8 cellular contexts compared by ENCODE assay signal in genomic region chr13:49996951-49997895, GRCh38. TPM values are rescaled to one million over a fixed set of nuclear protein-coding genes. Genes with fewer than 3 reads are reported as not detected.
DNase-seq lines count a peak whose midpoint lies in the region; ATAC-seq and TF ChIP-seq lines count a peak whose summit lies in the region.

Gene TRIM13 (plus strand): TSS chr13:49997042. CDS start chr13:50011941, 14,899 bp downstream.

- TF ChIP-seq CTCF in lung (IDR thresholded peaks at IDR 0.05; ENCODE audit: control extremely low read depth, extremely low read depth), result peak; percentile 60

- H3K4me1 ChIP-seq in CD4-positive, CD25-positive, alpha-beta regulatory T cell (ENCODE audit: control insufficient read depth, insufficient read depth, low read length, poor library complexity, severe bottlenecking), result peaks cover 54% of the 10 kb centered on the region
- H3K4me1 ChIP-seq in ectodermal cell (ENCODE audit: control insufficient read depth, insufficient read depth, low read length) (peaks cover 14% of the 10 kb centered on the region), lung (ENCODE audit: control insufficient read depth in 2 of 2, insufficient read depth in 2 of 2, low read length in 2 of 2) (peaks cover 5 to 18% of the 10 kb centered on the region in 2 donors)

- H3K4me3 ChIP-seq in CD4-positive, CD25-positive, alpha-beta regulatory T cell (ENCODE audit: low read depth, low read length), result peak within 1 kb of the TSS; percentile 94
- H3K4me3 ChIP-seq in ectodermal cell (ENCODE audit: insufficient read depth, low read depth, low read length) (peak within 1 kb of the TSS; percentile 88), lung (peak within 1 kb of the TSS; percentile 67)

- peak within 1 kb of the TSS; percentile 69 to 90 (median 89) for H3K27ac Mint-ChIP-seq in CD4-positive, CD25-positive, alpha-beta regulatory T cell
- H3K27ac Mint-ChIP-seq in activated CD8-positive, alpha-beta T cell treated with anti-CD3 and anti-CD28 coated beads, Interleukin-2, amount 10 ng/mL, durations not matched to agents 7 days and 5 days, result peak within 1 kb of the TSS; percentile 91

- H3K27me3 Mint-ChIP-seq in CD4-positive, CD25-positive, alpha-beta regulatory T cell, result no peaks in the 10 kb centered on the region
- no peaks in the 10 kb centered on the region for H3K27me3 Mint-ChIP-seq in activated CD8-positive, alpha-beta T cell treated with anti-CD3 and anti-CD28 coated beads, Interleukin-2, amount 10 ng/mL, durations not matched to agents 7 days and 5 days (ENCODE audit: low read depth)

- ATAC-seq in CD4-positive, CD25-positive, alpha-beta regulatory T cell (ENCODE audit: low read depth in 2 of 2), result peak; percentile 81 to 83
- ATAC-seq in GM19351 (IDR thresholded peaks at IDR 0.05; ENCODE audit: unreplicated experiment) (peak; percentile 76), HG03521 (IDR thresholded peaks at IDR 0.05; ENCODE audit: unreplicated experiment) (peak; percentile 71), lung (ENCODE audit: insufficient read depth, low FRiP score) (peak; percentile 81)
- peak; percentile 87 for ATAC-seq in activated CD8-positive, alpha-beta T cell treated with anti-CD3 and anti-CD28 coated beads, Interleukin-2, amount 10 ng/mL, durations not matched to agents 7 days and 5 days

- no peaks in the 10 kb centered on the region for H3K9me3 ChIP-seq in CD4-positive, CD25-positive, alpha-beta regulatory T cell (ENCODE audit: control insufficient read depth in 2 of 2, low read length in 2 of 2)
- no peaks in the 10 kb centered on the region for H3K9me3 ChIP-seq in ectodermal cell (ENCODE audit: control insufficient read depth, low read length)
- no peaks in the 10 kb centered on the region for H3K9me3 ChIP-seq in lung (ENCODE audit: control insufficient read depth in 2 of 2, insufficient read depth in 1 of 2, low read length in 1 of 2)

- H3K4me3 Mint-ChIP-seq in CD4-positive, CD25-positive, alpha-beta regulatory T cell, result peak within 1 kb of the TSS; percentile 88 to 98 (median 91)
- H3K4me3 Mint-ChIP-seq in activated CD8-positive, alpha-beta T cell treated with anti-CD3 and anti-CD28 coated beads, Interleukin-2, amount 10 ng/mL, durations not matched to agents 7 days and 5 days, result peak within 1 kb of the TSS; percentile 84

- WGBS in ectodermal cell, 2 experiments, result 0 to 1% methylated on average over 52 to 55 of the region's 56 CpGs
- 0% methylated on average over 50 to 56 of the region's 56 CpGs for WGBS in lung, 2 donors

- CTCF ChIA-PET in activated CD8-positive, alpha-beta T cell treated with anti-CD3 and anti-CD28 coated beads, Interleukin-2, amount 10 ng/mL, durations not matched to agents 7 days and 5 days (lab: Charles Lee), result interaction anchor here (0.6 to 3.7 kb wide), 39 partner anchors 10 to 918 kb away, joined by 3 to 34 read pairs (median 4); partner anchors contain the start of genes KCNRG and SPRYD7

- H3K36me3 Mint-ChIP-seq in CD4-positive, CD25-positive, alpha-beta regulatory T cell, result peaks cover 18% of the 10 kb centered on the region
- H3K36me3 Mint-ChIP-seq in activated CD8-positive, alpha-beta T cell treated with anti-CD3 and anti-CD28 coated beads, Interleukin-2, amount 10 ng/mL, durations not matched to agents 7 days and 5 days (ENCODE audit: low read depth), result peaks cover 30% of the 10 kb centered on the region

- POLR2A ChIA-PET in activated CD8-positive, alpha-beta T cell treated with anti-CD3 and anti-CD28 coated beads, Interleukin-2, amount 10 ng/mL, durations not matched to agents 7 days and 5 days (lab: Charles Lee), result interaction anchor here (0.6 to 3.1 kb wide), 26 partner anchors 9 to 917 kb away, joined by 3 to 63 read pairs (median 4); partner anchors contain the start of genes KCNRG and RNASEH2B

- peaks cover 7% of the 10 kb centered on the region for H3K36me3 ChIP-seq in CD4-positive, CD25-positive, alpha-beta regulatory T cell (ENCODE audit: control insufficient read depth, insufficient read depth, low read length)
- peaks cover 15% of the 10 kb centered on the region for H3K36me3 ChIP-seq in ectodermal cell (ENCODE audit: control insufficient read depth, insufficient read depth, low read length)
- H3K36me3 ChIP-seq in lung (ENCODE audit: control insufficient read depth in 2 of 2, insufficient read depth in 2 of 2, low read length in 2 of 2), result peaks cover 0 to 7% of the 10 kb centered on the region in 2 donors

- peak within 1 kb of the TSS; percentile 90 for H3K27ac ChIP-seq in CD4-positive, CD25-positive, alpha-beta regulatory T cell (ENCODE audit: insufficient read depth, low read length, poor library complexity, severe bottlenecking)
- H3K27ac ChIP-seq in ectodermal cell (ENCODE audit: insufficient read depth, low read depth, low read length, poor library complexity, severe bottlenecking), result peak within 1 kb of the TSS; percentile 98
- peak within 1 kb of the TSS; percentile 98 to 100 for H3K27ac ChIP-seq in lung (ENCODE audit: low read depth in 1 of 2, low read length in 1 of 2)

- no peaks in the 10 kb centered on the region for H3K9me3 Mint-ChIP-seq in CD4-positive, CD25-positive, alpha-beta regulatory T cell
- no peaks in the 10 kb centered on the region for H3K9me3 Mint-ChIP-seq in activated CD8-positive, alpha-beta T cell treated with anti-CD3 and anti-CD28 coated beads, Interleukin-2, amount 10 ng/mL, durations not matched to agents 7 days and 5 days (ENCODE audit: insufficient read depth)

- peak; percentile 71 to 93 (median 84) for DNase-seq in CD4-positive, CD25-positive, alpha-beta regulatory T cell
- DNase-seq in NCI-H82 (lab: John Stamatoyannopoulos, UW) (peak; percentile 98), lung (ENCODE audit: low spot score) (peak; percentile 87)
- peak; percentile 89 for DNase-seq in activated CD8-positive, alpha-beta T cell treated with anti-CD3 and anti-CD28 coated beads, Interleukin-2, amount 10 ng/mL, durations not matched to agents 7 days and 5 days
- peak; percentile 65 to 72 (median 66) for DNase-seq in stimulated activated CD4-positive, alpha-beta T cell treated with anti-CD3 and anti-CD28 coated beads, TNF-alpha, amount 100 ng/mL, for 4 hours (ENCODE audit: low read depth in 3 of 3)

- H3K4me1 Mint-ChIP-seq in CD4-positive, CD25-positive, alpha-beta regulatory T cell, result peaks cover 34 to 56% (median 47%) of the 10 kb centered on the region in 4 donors
- peaks cover 32% of the 10 kb centered on the region for H3K4me1 Mint-ChIP-seq in activated CD8-positive, alpha-beta T cell treated with anti-CD3 and anti-CD28 coated beads, Interleukin-2, amount 10 ng/mL, durations not matched to agents 7 days and 5 days (ENCODE audit: low read depth)

- no peaks in the 10 kb centered on the region for H3K27me3 ChIP-seq in CD4-positive, CD25-positive, alpha-beta regulatory T cell (ENCODE audit: control insufficient read depth, insufficient read depth, low read length)
- H3K27me3 ChIP-seq in ectodermal cell (ENCODE audit: control insufficient read depth, insufficient read depth, low read length, poor library complexity, severe bottlenecking), result peaks cover 9% of the 10 kb centered on the region
- H3K27me3 ChIP-seq in lung (ENCODE audit: control insufficient read depth, insufficient read depth), result no peaks in the 10 kb centered on the region

RNA-seq across cellular contexts. Expression of gene TRIM13, which starts in this region (rescaled TPM):
- total RNA-seq in CD4-positive, CD25-positive, alpha-beta regulatory T cell, result 23.8 TPM
- 10 to 100 TPM; 10.2 to 22.5 (median 13.4) TPM for polyA plus RNA-seq in CD4-positive, CD25-positive, alpha-beta regulatory T cell
- 10 to 100 TPM; 11.8 to 12.0 TPM for total RNA-seq in activated CD8-positive, alpha-beta T cell treated with anti-CD3 and anti-CD28 coated beads, Interleukin-2, amount 10 ng/mL, durations not matched to agents 7 days and 5 days
- polyA plus RNA-seq in ectodermal cell (2013, experiment 1 of 4), result 53.1 TPM
- polyA plus RNA-seq in ectodermal cell (2013, experiment 2 of 4), result 59.0 TPM
- polyA plus RNA-seq in ectodermal cell (2013, experiment 3 of 4), result 56.5 TPM
- 57.5 TPM for polyA plus RNA-seq in ectodermal cell (2013, experiment 4 of 4)
- total RNA-seq in lung, result 10 to 100 TPM; 27.3 to 45.4 TPM
- polyA plus RNA-seq in lung, result 10 to 100 TPM; 14.9 to 33.0 TPM

Comparison
In these comparisons a context has a peak if more than half of its experiments do, and no peak if none do; other contexts are left out.
1. Peak in every context shown above with its lines: DNase-seq, ATAC-seq, H3K4me3 ChIP-seq and H3K27ac ChIP-seq.